In the genomic region with DNA sequence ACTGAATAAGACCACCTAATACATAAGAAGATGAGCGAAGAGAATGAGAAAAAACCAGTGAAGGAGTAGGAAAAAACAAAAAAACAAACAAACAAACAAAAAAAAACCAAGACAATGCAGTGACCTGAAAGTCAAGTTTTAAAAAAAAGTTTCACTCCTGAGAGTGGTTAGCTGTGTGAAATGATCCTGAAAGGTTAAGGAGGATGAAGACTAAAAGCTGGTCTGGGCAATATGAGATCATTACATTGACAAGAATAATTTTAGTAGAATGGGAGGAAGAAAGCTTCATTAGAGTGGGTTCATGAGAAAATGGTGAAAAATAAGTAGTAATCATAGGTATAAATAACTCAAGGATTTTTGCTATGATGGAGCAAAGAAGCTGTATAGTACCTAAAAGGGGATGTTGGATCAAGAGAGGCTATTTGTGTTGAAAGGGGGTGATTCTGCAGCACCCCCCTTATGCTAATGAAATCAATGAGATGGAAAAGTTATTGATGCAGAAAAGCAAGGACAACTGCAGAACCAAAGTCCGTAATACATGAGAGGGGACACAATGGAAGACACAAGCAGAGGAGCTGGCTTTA, we compare ENCODE assay signal across 19 cellular contexts.
DNase-seq lines count a peak whose midpoint lies in the region; ATAC-seq and TF ChIP-seq lines count a peak whose summit lies in the region.
"Had no signal": no experiment of that assay in that cellular context is flagged by ENCODE, and none has a peak within 500 bp of the region (broad histone marks: within the 10 kb centered on the region; RNA-seq: fewer than 3 reads in every experiment).

No MANE protein-coding gene starts in this region.

- no peaks in the 10 kb centered on the region for H3K27me3 Mint-ChIP-seq in activated CD4-positive, alpha-beta T cell treated with anti-CD3 and anti-CD28 coated beads, Interleukin-2, amount 10 ng/mL, durations not matched to agents 7 days and 5 days
- H3K27me3 Mint-ChIP-seq in progenitor cell of endocrine pancreas = no peaks in the 10 kb centered on the region

- ATAC-seq in GM21526 (IDR thresholded peaks at IDR 0.05; ENCODE audit: low FRiP score, unreplicated experiment) (peak; percentile 65), HG03432 (IDR thresholded peaks at IDR 0.05; ENCODE audit: unreplicated experiment) (peak; percentile 85), GM21423 (IDR thresholded peaks at IDR 0.05; ENCODE audit: unreplicated experiment) (no peak)
- ATAC-seq: activated CD4-positive, CD25-positive, alpha-beta regulatory T cell treated with anti-CD3 and anti-CD28 coated beads, Interleukin-2, amount 50 U/mL, for 24 hours had no signal

- peaks cover 46% of the 10 kb centered on the region for H3K36me3 Mint-ChIP-seq in activated CD4-positive, alpha-beta T cell treated with anti-CD3 and anti-CD28 coated beads, Interleukin-2, amount 10 ng/mL, durations not matched to agents 7 days and 5 days (ENCODE audit: low read depth)
- H3K36me3 Mint-ChIP-seq in progenitor cell of endocrine pancreas (ENCODE audit: insufficient read depth) = peaks cover 38% of the 10 kb centered on the region

- H3K27ac Mint-ChIP-seq in activated CD4-positive, alpha-beta T cell treated with anti-CD3 and anti-CD28 coated beads, Interleukin-2, amount 10 ng/mL, durations not matched to agents 7 days and 5 days = peak overlapping the region; percentile 66
- peak overlapping the region; percentile 35 for H3K27ac Mint-ChIP-seq in progenitor cell of endocrine pancreas
- H3K27ac Mint-ChIP-seq: CD4-positive, CD25-positive, alpha-beta regulatory T cell had no signal

- H3K4me3 ChIP-seq in MG63 = no peak overlapping the region
- H3K4me3 ChIP-seq: cardiac muscle cell had no signal

- H3K36me3 ChIP-seq in MG63 = peaks cover 4% of the 10 kb centered on the region
- H3K36me3 ChIP-seq: cardiac muscle cell had no signal

- no peak for TF ChIP-seq CTCF in progenitor cell of endocrine pancreas (IDR thresholded peaks at IDR 0.05; ENCODE audit: unreplicated experiment)

- no peaks in the 10 kb centered on the region for H3K9me3 ChIP-seq in MG63

- POLR2A ChIA-PET in activated CD4-positive, alpha-beta T cell treated with anti-CD3 and anti-CD28 coated beads, Interleukin-2, amount 10 ng/mL, durations not matched to agents 7 days and 5 days (lab: Charles Lee) = interaction anchor here (0.7 kb wide), 1 partner anchor 13 kb away, joined by 7 read pairs; no protein-coding TSS in a partner anchor

- H3K4me3 Mint-ChIP-seq in activated CD4-positive, alpha-beta T cell treated with anti-CD3 and anti-CD28 coated beads, Interleukin-2, amount 10 ng/mL, durations not matched to agents 7 days and 5 days = no peak overlapping the region
- no peak overlapping the region for H3K4me3 Mint-ChIP-seq in progenitor cell of endocrine pancreas (ENCODE audit: low read depth)
- H3K4me3 Mint-ChIP-seq: CD4-positive, CD25-positive, alpha-beta regulatory T cell had no signal

- no peaks in the 10 kb centered on the region for H3K27me3 ChIP-seq in MG63
- H3K27me3 ChIP-seq: cardiac muscle cell had no signal

- peaks cover 3% of the 10 kb centered on the region for H3K4me1 Mint-ChIP-seq in activated CD4-positive, alpha-beta T cell treated with anti-CD3 and anti-CD28 coated beads, Interleukin-2, amount 10 ng/mL, durations not matched to agents 7 days and 5 days
- no peaks in the 10 kb centered on the region for H3K4me1 Mint-ChIP-seq in progenitor cell of endocrine pancreas (ENCODE audit: low read depth)

- CTCF ChIA-PET in activated CD4-positive, alpha-beta T cell treated with anti-CD3 and anti-CD28 coated beads, Interleukin-2, amount 10 ng/mL, durations not matched to agents 7 days and 5 days (lab: Charles Lee) = no interaction called here

- no peaks in the 10 kb centered on the region for H3K9me3 Mint-ChIP-seq in activated CD4-positive, alpha-beta T cell treated with anti-CD3 and anti-CD28 coated beads, Interleukin-2, amount 10 ng/mL, durations not matched to agents 7 days and 5 days
- H3K9me3 Mint-ChIP-seq in progenitor cell of endocrine pancreas (ENCODE audit: low read depth) = peaks cover 6% of the 10 kb centered on the region

- DNase-seq in activated CD4-positive, alpha-beta T cell treated with anti-CD3 and anti-CD28 coated beads, Interleukin-2, amount 10 ng/mL, durations not matched to agents 7 days and 5 days = no peak
- no peak for DNase-seq in activated CD4-positive, alpha-beta T cell treated with anti-CD3 and anti-CD28 coated beads for 48 hours
- DNase-seq in progenitor cell of endocrine pancreas (ENCODE audit: low spot score, unreplicated experiment) = no peak
- DNase-seq in T1000 (lab: John Stamatoyannopoulos, UW) = no peak
- no peak for DNase-seq in MG63
- DNase-seq: 8988T; CD4-positive, CD25-positive, alpha-beta regulatory T cell; effector CD4-positive, alpha-beta T cell; NCI-H146; NCI-H345; occipital lobe; Right ventricle myocardium superior; stimulated activated CD4-positive, alpha-beta T cell treated with anti-CD3 and anti-CD28 coated beads, Interleukin-4, amount 100 ng/mL, for 1 hour; stimulated activated CD8-positive, alpha-beta memory T cell treated with anti-CD3 and anti-CD28 coated beads, Interleukin-4, amount 100 ng/mL, for 48 hours had no signal
